8 cellular contexts compared by ENCODE assay signal in the genomic region with DNA sequence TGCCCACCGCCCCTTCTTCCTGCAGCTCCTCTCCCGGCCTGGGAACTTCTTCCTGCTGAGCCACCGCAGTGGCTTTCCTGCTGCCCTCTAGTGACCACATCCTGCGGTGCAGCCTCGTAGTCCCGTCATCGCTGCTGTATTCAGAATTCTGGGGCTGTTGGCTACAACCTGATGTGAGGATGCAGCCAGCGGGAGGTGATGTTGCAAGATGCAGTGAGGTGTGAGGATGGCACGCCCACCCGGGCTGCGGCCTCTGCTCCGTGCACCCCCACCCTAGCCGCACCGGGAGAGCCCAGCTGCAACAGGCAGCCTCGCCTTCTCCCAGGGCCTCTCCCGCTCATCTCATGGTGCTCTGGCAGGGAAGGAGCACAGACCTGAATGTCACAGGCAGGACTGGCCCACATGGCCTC. TPM values are rescaled to one million over a fixed set of nuclear protein-coding genes. Genes with fewer than 3 reads are reported as not detected.
DNase-seq lines count a peak whose midpoint lies in the region; ATAC-seq and TF ChIP-seq lines count a peak whose summit lies in the region.

No MANE protein-coding gene starts in this region.

- no peaks in the 10 kb centered on the region for H3K36me3 ChIP-seq in BJ (ENCODE audit: control insufficient read depth, insufficient read depth, low read length)

- H3K27me3 Mint-ChIP-seq in MCF 10A (ENCODE audit: insufficient read depth, unreplicated experiment) (peaks cover 1% of the 10 kb centered on the region), immature natural killer cell (ENCODE audit: low read depth in 3 of 3) (peaks cover 11 to 23% (median 18%) of the 10 kb centered on the region in 3 donors)

- BruUV-seq in MCF 10A (replicated peaks; lab: Mats Ljungman, UMichigan), result no TSS peak

- H3K4me3 Mint-ChIP-seq in MCF 10A (ENCODE audit: unreplicated experiment), result no peak overlapping the region
- no peak overlapping the region for H3K4me3 Mint-ChIP-seq in immature natural killer cell

- CTCF ChIA-PET in BJ (lab: Yijun Ruan, JAX) (interaction anchor here (0.5 to 5.3 kb wide), 36 partner anchors 9 to 318 kb away, joined by 3 to 24 read pairs (median 4); a partner anchor contains a TSS), MCF 10A (lab: Yijun Ruan, JAX) (interaction anchor here (0.6 to 7.6 kb wide), 54 partner anchors 9 to 453 kb away, joined by 3 to 64 read pairs (median 4); no protein-coding TSS in a partner anchor)

- no peaks in the 10 kb centered on the region for H3K4me1 Mint-ChIP-seq in MCF 10A (ENCODE audit: insufficient read depth, unreplicated experiment)
- peaks cover 7 to 17% of the 10 kb centered on the region in 2 donors for H3K4me1 Mint-ChIP-seq in immature natural killer cell

- H3K36me3 Mint-ChIP-seq in MCF 10A (ENCODE audit: insufficient read depth, unreplicated experiment) (no peaks in the 10 kb centered on the region), immature natural killer cell (peaks cover 0 to 4% (median 0%) of the 10 kb centered on the region in 3 donors)

- ATAC-seq in GM21447 (IDR thresholded peaks at IDR 0.05; ENCODE audit: unreplicated experiment), result peak; percentile 57
- ATAC-seq in HG03457 (IDR thresholded peaks at IDR 0.05; ENCODE audit: unreplicated experiment), result no peak

- H3K27me3 ChIP-seq in BJ (ENCODE audit: control insufficient read depth, insufficient read depth, low read length), result no peaks in the 10 kb centered on the region; the same call in 1 of the 2 replicates

- H3K4me3 ChIP-seq in BJ (ENCODE audit: low read depth, low read length), result no peak overlapping the region

- POLR2A ChIA-PET in BJ (lab: Charles Lee), result no interaction called here
- POLR2A ChIA-PET in MCF 10A (lab: Yijun Ruan, JAX), result interaction anchor here (0.8 to 1.4 kb wide), 2 partner anchors 116 to 188 kb away, joined by 3 read pairs; no protein-coding TSS in a partner anchor

- DNase-seq in BJ (ENCODE audit: low read depth), result no peak
- peak; percentile 55 for DNase-seq in NCI-H2029 treated with DMSO at 0.1 percent for 48 hours (lab: John Stamatoyannopoulos, UW)
- DNase-seq in MCF 10A (ENCODE audit: unreplicated experiment), result peak; percentile 63
- DNase-seq in immature natural killer cell, result peak; percentile 22 to 25 (median 24)
- DNase-seq in stimulated activated CD4-positive, alpha-beta T cell treated with anti-CD3 and anti-CD28 coated beads, Interleukin-12 subunit alpha, Interleukin-12 subunit beta, amount 100 ng/mL, for 4 hours, result peak; percentile 60

- intact Hi-C loops in MCF 10A (cut with micrococcal nuclease), result loop anchor here (1.0 to 2.0 kb wide), 3 partner anchors 117 to 315 kb away; no protein-coding TSS in a partner anchor

- H3K9me3 Mint-ChIP-seq in MCF 10A (ENCODE audit: unreplicated experiment) (no peaks in the 10 kb centered on the region), immature natural killer cell (no peaks in the 10 kb centered on the region)

- H3K27ac Mint-ChIP-seq in MCF 10A (ENCODE audit: low read depth, unreplicated experiment) (no peak overlapping the region), immature natural killer cell (no peak overlapping the region)

- H3K27ac ChIP-seq in VCaP, result no peak overlapping the region

- peak; percentile 96 for TF ChIP-seq CTCF in BJ (IDR thresholded peaks at IDR 0.05; ENCODE audit: insufficient read depth, low read depth, low read length)
- peak; percentile 97 for TF ChIP-seq CTCF in VCaP (conservative IDR thresholded peaks at IDR 0.05)
- TF ChIP-seq CTCF in MCF 10A (IDR thresholded peaks at IDR 0.05; ENCODE audit: unreplicated experiment), result peak; percentile 89

RNA-seq across cellular contexts. Expression of a gene that starts 10.1 kb away (rescaled TPM):
- polyA plus RNA-seq in BJ (2011; rRNA removed) (0.04 TPM in 1 of 2 replicates, not detected in the other), immature natural killer cell (under 1 TPM in 1 of 3 donors, not detected in 2; 0.11 TPM)
- not detected in 2 replicates for polyA minus RNA-seq in BJ (2011; rRNA and poly(A)+ RNA removed)
- total RNA-seq in MCF 10A (2022), result not detected in 2 replicates
